ENCODE assay signal across 8 cellular contexts in genomic region chr3:39051649-39052557, GRCh38. TPM values are rescaled to one million over a fixed set of nuclear protein-coding genes. Genes with fewer than 3 reads are reported as not detected.
DNase-seq lines count a peak whose midpoint lies in the region; ATAC-seq, FAIRE-seq and TF ChIP-seq lines count a peak whose summit lies in the region.

Gene SCN11A (minus strand): TSS chr3:39051944. CDS start chr3:38950362, 101,582 bp downstream.
Gene WDR48 (plus strand): TSS chr3:39052016. CDS start chr3:39052026, 10 bp downstream.

- POLR2A ChIA-PET in AG04450 (lab: Yijun Ruan, JAX) = no interaction called here

- FAIRE-seq in bronchial epithelial cell (lab: Jason Lieb, UNC) (no peak), small intestine (lab: Jason Lieb, UNC) (no peak)

- H3K36me3 ChIP-seq in bronchial epithelial cell (ENCODE audit: control insufficient read depth, insufficient read depth, low read length) = no peaks in the 10 kb centered on the region
- no peaks in the 10 kb centered on the region for H3K36me3 ChIP-seq in small intestine (ENCODE audit: control insufficient read depth in 2 of 2, insufficient read depth in 2 of 2, low read length in 2 of 2)

- H3K4me3 ChIP-seq in AG04450 (ENCODE audit: low read depth, low read length) (peak within 1 kb of the TSS; percentile 81), WI38 (ENCODE audit: low read depth, low read length) (peak within 1 kb of the TSS; percentile 83), bronchial epithelial cell (ENCODE audit: low read depth, low read length) (peak within 1 kb of the TSS; percentile 87), small intestine (ENCODE audit: low read depth in 1 of 2, low read length in 2 of 2) (peak within 1 kb of the TSS; percentile 95 to 99)

- H3K9me3 ChIP-seq in AG04450 (ENCODE audit: control insufficient read depth, insufficient read depth, low read length) (no peaks in the 10 kb centered on the region; the same call in 1 of the 2 replicates), small intestine (ENCODE audit: control insufficient read depth, low read depth) (no peaks in the 10 kb centered on the region)

- H3K27ac ChIP-seq in AG04450 (ENCODE audit: low read depth, low read length) = peak within 1 kb of the TSS; percentile 54
- peak within 1 kb of the TSS; percentile 83 to 95 for H3K27ac ChIP-seq in small intestine (ENCODE audit: low read depth in 1 of 2, low read length in 1 of 2)

- peak; percentile 98 for ATAC-seq in GM18907 (IDR thresholded peaks at IDR 0.05; ENCODE audit: unreplicated experiment)
- ATAC-seq in HG03139 (IDR thresholded peaks at IDR 0.05; ENCODE audit: unreplicated experiment) = peak; percentile 99

- 0 to 1% (median 1%) methylated on average over 66 to 68 of the region's 68 CpGs for WGBS in small intestine, 3 donors

- H3K27me3 ChIP-seq in AG04450 (ENCODE audit: control insufficient read depth, insufficient read depth, low read length) (peaks cover 3% of the 10 kb centered on the region), bronchial epithelial cell (ENCODE audit: control insufficient read depth, insufficient read depth, low read length) (no peaks in the 10 kb centered on the region), small intestine (ENCODE audit: control insufficient read depth in 2 of 2, insufficient read depth in 2 of 2, low read length in 2 of 2) (no peaks in the 10 kb centered on the region)

- DNase-seq in AG04450 (ENCODE audit: low read depth, low spot score) (peak; percentile 70), NCI-H2196 treated with DMSO at 0.1 percent for 48 hours (lab: John Stamatoyannopoulos, UW; ENCODE audit: unreplicated experiment) (peak; percentile 31), bronchial epithelial cell (ENCODE audit: low read depth) (peak; percentile 88), iPS-NIHi7 (ENCODE audit: extremely low spot score) (peak; percentile 90), small intestine (peak; percentile 98)

- TF ChIP-seq CTCF in AG04450 (IDR thresholded peaks at IDR 0.05; ENCODE audit: low read depth, low read length) = no peak
- TF ChIP-seq CTCF in WI38 (IDR thresholded peaks at IDR 0.05; ENCODE audit: low read depth, low read length) = no peak
- TF ChIP-seq CTCF in bronchial epithelial cell (IDR thresholded peaks at IDR 0.05; ENCODE audit: insufficient read depth, low read length, severe bottlenecking) = no peak

- peaks cover 2 to 4% of the 10 kb centered on the region in 2 donors for H3K4me1 ChIP-seq in small intestine (ENCODE audit: control insufficient read depth in 2 of 2, insufficient read depth in 1 of 2, low read depth in 1 of 2, low read length in 1 of 2)

- CTCF ChIA-PET in AG04450 (lab: Charles Lee) = interaction anchor here (1.0 to 1.8 kb wide), 5 partner anchors 14 to 401 kb away, joined by 3 to 8 read pairs (median 4); no protein-coding TSS in a partner anchor

RNA-seq across cellular contexts. Expression of gene SCN11A, which starts in this region (rescaled TPM):
- 0.05 TPM in 2 replicates for polyA plus RNA-seq in AG04450 (2011; rRNA removed)
- not detected in 2 replicates for polyA minus RNA-seq in AG04450 (2011; rRNA and poly(A)+ RNA removed)
- total RNA-seq in bronchial epithelial cell = not detected in 2 replicates
- 1 to 10 TPM in 1 of 3 donors, not detected in 2; 3.9 TPM for polyA plus RNA-seq in small intestine

RNA-seq across cellular contexts. Expression of gene WDR48, which starts in this region (rescaled TPM):
- 35.0 and 42.1 TPM in 2 replicates for polyA plus RNA-seq in AG04450 (2011; rRNA removed)
- 27.5 and 50.3 TPM in 2 replicates for polyA minus RNA-seq in AG04450 (2011; rRNA and poly(A)+ RNA removed)
- total RNA-seq in bronchial epithelial cell = 20.0 and 21.1 TPM in 2 replicates
- polyA plus RNA-seq in small intestine = 10 to 100 TPM; 15.7 to 21.7 (median 15.9) TPM

Comparison
In these comparisons a context has a peak if more than half of its experiments do, and no peak if none do; other contexts are left out.
1. Peak in every context shown above with its lines: DNase-seq, ATAC-seq, H3K4me3 ChIP-seq and H3K27ac ChIP-seq.
2. DNase-seq: peak in every context shown above with its lines; median percentile 98 in small intestine; 90 in iPS-NIHi7; 88 in bronchial epithelial cell; 70 in AG04450; 31 in NCI-H2196 treated with DMSO at 0.1 percent for 48 hours.